ENCODE assay signal across 18 cellular contexts in genomic region chr15:92365079-92365478, GRCh38. TPM values are rescaled to one million over a fixed set of nuclear protein-coding genes. Genes with fewer than 3 reads are reported as not detected.
A peak's percentile ranks its signal among the peaks of the same experiment; 100 is the strongest.
DNase-seq lines count a peak whose midpoint lies in the region; ATAC-seq, FAIRE-seq and TF ChIP-seq lines count a peak whose summit lies in the region.
"Had no signal": no experiment of that assay in that cellular context is flagged by ENCODE, and none has a peak within 500 bp of the region (broad histone marks: within the 10 kb centered on the region; RNA-seq: fewer than 3 reads in every experiment).

No MANE protein-coding gene starts in this region.

- H3K9ac ChIP-seq in HUES6 (ENCODE audit: low read length): peak overlapping the region; percentile 39
- H3K9ac ChIP-seq: BLaER1 treated with 17β-estradiol and CSF1 and Interleukin-3, amounts not matched to agents 10 nM and 100 nM had no signal

- H3K4me3 ChIP-seq in HUES6 (ENCODE audit: low read depth, low read length) (peak overlapping the region; percentile 3; the same call in 1 of the 2 replicates), small intestine (ENCODE audit: low read depth in 1 of 2, low read length in 2 of 2) (no peak overlapping the region)
- H3K4me3 ChIP-seq: BLaER1 treated with 17β-estradiol and CSF1 and Interleukin-3, amounts not matched to agents 10 nM and 100 nM; SK-N-MC had no signal

- H3K27ac ChIP-seq in HUES6 (ENCODE audit: low read depth, low read length) (no peak overlapping the region; the same call in 1 of the 2 replicates), foreskin keratinocyte (no peak overlapping the region), small intestine (ENCODE audit: low read depth in 1 of 2, low read length in 1 of 2) (no peak overlapping the region)
- H3K27ac ChIP-seq: BLaER1 treated with 17β-estradiol and CSF1 and Interleukin-3, amounts not matched to agents 10 nM and 100 nM; HL-60; SK-N-MC had no signal

- H3K36me3 ChIP-seq in HUES6 (ENCODE audit: control insufficient read depth, insufficient read depth, low read length) (no peaks in the 10 kb centered on the region), small intestine (ENCODE audit: control insufficient read depth in 2 of 2, insufficient read depth in 2 of 2, low read length in 2 of 2) (no peaks in the 10 kb centered on the region)
- H3K36me3 ChIP-seq: BLaER1 treated with 17β-estradiol and CSF1 and Interleukin-3, amounts not matched to agents 10 nM and 100 nM had no signal

- WGBS in small intestine, 3 donors: 14 to 31% (median 24%) methylated on average over 6 of the region's 6 CpGs

- H3K9me3 ChIP-seq in HUES6 (ENCODE audit: control insufficient read depth, insufficient read depth, low read depth, low read length): peaks cover 13% of the 10 kb centered on the region
- no peaks in the 10 kb centered on the region for H3K9me3 ChIP-seq in small intestine (ENCODE audit: control insufficient read depth, low read depth)

- CTCF ChIA-PET in GM10248 (lab: Yijun Ruan, JAX): no interaction called here

- ATAC-seq in foreskin keratinocyte: peak; percentile 77
- no peak for ATAC-seq in GM21360 (IDR thresholded peaks at IDR 0.05; ENCODE audit: unreplicated experiment)
- no peak for ATAC-seq in HG03565 (IDR thresholded peaks at IDR 0.05; ENCODE audit: unreplicated experiment)
- ATAC-seq: activated CD8-positive, alpha-beta T cell treated with anti-CD3 and anti-CD28 coated beads for 36 hours; activated T-helper 17 cell treated with anti-CD3 and anti-CD28 coated beads, Interleukin-2, amount 50 U/mL, for 72 hours; stimulated activated naive CD8-positive, alpha-beta T cell treated with anti-CD3 and anti-CD28 coated beads, Interleukin-15, amount 100 ng/mL, for 72 hours had no signal

- no peak for TF ChIP-seq CTCF in foreskin keratinocyte (conservative IDR thresholded peaks at IDR 0.05)
- no peak for TF ChIP-seq CTCF in GM10248 (IDR thresholded peaks at IDR 0.05; ENCODE audit: control extremely low read depth, extremely low read depth, low read depth, missing control alignments)

- H3K4me1 ChIP-seq in HUES6 (ENCODE audit: control insufficient read depth, insufficient read depth, low read length) (peaks cover 27% of the 10 kb centered on the region), foreskin keratinocyte (no peaks in the 10 kb centered on the region), small intestine (ENCODE audit: control insufficient read depth in 2 of 2, insufficient read depth in 1 of 2, low read depth in 1 of 2, low read length in 1 of 2) (no peaks in the 10 kb centered on the region)

- DNase-seq in SW480 (ENCODE audit: low spot score) (peak; percentile 34), foreskin keratinocyte (peak; percentile 39 to 73), small intestine (peak; percentile 47), GM10248 (ENCODE audit: extremely low spot score) (no peak), H4 (ENCODE audit: low spot score) (no peak)
- DNase-seq: activated CD8-positive, alpha-beta T cell treated with anti-CD3 and anti-CD28 coated beads for 36 hours; anterior cingulate cortex; DND-41; foreskin fibroblast; midbrain; stimulated activated naive CD8-positive, alpha-beta T cell treated with anti-CD3 and anti-CD28 coated beads, Interleukin-15, amount 100 ng/mL, for 72 hours had no signal

- H3K27me3 ChIP-seq in HUES6 (ENCODE audit: control insufficient read depth, insufficient read depth, low read length): no peaks in the 10 kb centered on the region
- H3K27me3 ChIP-seq in foreskin keratinocyte: no peaks in the 10 kb centered on the region
- no peaks in the 10 kb centered on the region for H3K27me3 ChIP-seq in small intestine (ENCODE audit: control insufficient read depth in 2 of 2, insufficient read depth in 2 of 2, low read length in 2 of 2)
- H3K27me3 ChIP-seq: BLaER1 treated with 17β-estradiol and CSF1 and Interleukin-3, amounts not matched to agents 10 nM and 100 nM had no signal

- POLR2A ChIA-PET in GM10248 (lab: Yijun Ruan, JAX): no interaction called here

- FAIRE-seq in small intestine (lab: Jason Lieb, UNC): no peak

RNA-seq across cellular contexts. Expression of gene ST8SIA2, which starts 28.6 kb away (rescaled TPM):
- total RNA-seq in foreskin keratinocyte: 0.99 and 1.5 TPM in 2 replicates
- polyA plus RNA-seq in foreskin keratinocyte (0.48 and 1.0 TPM in 2 replicates), small intestine (under 1 TPM in 1 of 3 donors, not detected in 2; 0.01 TPM)
- total RNA-seq in H4 (2014; rRNA removed; shearing (Covaris generic)): 0.04 and 1.6 TPM in 2 replicates
- total RNA-seq: activated CD8-positive, alpha-beta T cell treated with anti-CD3 and anti-CD28 coated beads for 36 hours; activated T-helper 17 cell treated with anti-CD3 and anti-CD28 coated beads, Interleukin-2, amount 50 U/mL, for 72 hours had no signal

Comparison
In these comparisons a context has a peak if more than half of its experiments do, and no peak if none do; other contexts are left out.
1. DNase-seq: peak in SW480 (single experiment), foreskin keratinocyte (2 of 2) and small intestine (single experiment); none in GM10248 (single experiment) and H4 (single experiment).